8 cellular contexts compared by ENCODE assay signal in genomic region chr7:74656421-74656910, GRCh38. TPM values are rescaled to one million over a fixed set of nuclear protein-coding genes. Genes with fewer than 3 reads are reported as not detected.
DNase-seq lines count a peak whose midpoint lies in the region; ATAC-seq, FAIRE-seq and TF ChIP-seq lines count a peak whose summit lies in the region.

No MANE protein-coding gene starts in this region.

- H3K9me3 ChIP-seq in BLaER1 (no peaks in the 10 kb centered on the region), HUES48 (ENCODE audit: control insufficient read depth, insufficient read depth, low read length) (no peaks in the 10 kb centered on the region), pancreas (no peaks in the 10 kb centered on the region), upper lobe of right lung (no peaks in the 10 kb centered on the region)

- H3K9ac ChIP-seq in BLaER1 (peak overlapping the region; percentile 100), HUES48 (ENCODE audit: low read depth, low read length) (peak overlapping the region; percentile 96)

- H3K4me1 ChIP-seq in BLaER1, result peaks cover 77% of the 10 kb centered on the region
- peaks cover 26% of the 10 kb centered on the region for H3K4me1 ChIP-seq in HUES48 (ENCODE audit: control insufficient read depth, insufficient read depth, low read length)
- peaks cover 3 to 39% (median 16%) of the 10 kb centered on the region in 3 donors for H3K4me1 ChIP-seq in pancreas
- H3K4me1 ChIP-seq in upper lobe of right lung, result peaks cover 36% of the 10 kb centered on the region

- WGBS in pancreas, 2 donors, result 0% methylated on average over 24 of the region's 24 CpGs

- ATAC-seq in pancreas (peak in 3 of 4 donors; percentile 17 to 52 (median 48)), upper lobe of right lung (no peak)

- no peak for FAIRE-seq in pancreas (lab: Jason Lieb, UNC)

- DNase-seq in RKO (ENCODE audit: low spot score) (peak; percentile 41), head of caudate nucleus (peak; percentile 42 to 91 (median 79)), pancreas (peak; percentile 47 to 72 (median 56)), upper lobe of right lung (peak; percentile 78)
- DNase-seq in activated naive CD4-positive, alpha-beta T cell treated with anti-CD3 and anti-CD28 coated beads, Interleukin-2, amount 50 U/mL, for 16 hours, result peak; percentile 45
- DNase-seq in NK-92 treated with Interleukin-12 subunit alpha and Interleukin-12 subunit beta, amount 100 ng/mL, for 24 hours (lab: John Stamatoyannopoulos, UW), result no peak

- peak overlapping the region; percentile 99 for H3K4me3 ChIP-seq in BLaER1
- peak overlapping the region; percentile 78 for H3K4me3 ChIP-seq in HUES48 (ENCODE audit: low read depth, low read length)
- H3K4me3 ChIP-seq in pancreas, result peak overlapping the region in 3 of 4 donors; percentile 99 to 100 (median 100)
- H3K4me3 ChIP-seq in upper lobe of right lung, result peak overlapping the region; percentile 97

- H3K27ac ChIP-seq in BLaER1 (peak overlapping the region; percentile 100), HUES48 (ENCODE audit: low read depth, low read length) (peak overlapping the region; percentile 100), pancreas (peak overlapping the region; percentile 95 to 99 (median 96)), upper lobe of right lung (peak overlapping the region; percentile 97)

- intact Hi-C loops in head of caudate nucleus (cut with DNase I) (loop anchor here (10.0 kb wide), 1 partner anchor 202 kb away; the partner anchor contains the start of gene GTF2IRD1), pancreas (cut with DNase I) (no loop called here), upper lobe of right lung (cut with DNase I) (no loop called here)

- H3K27me3 ChIP-seq in BLaER1, result no peaks in the 10 kb centered on the region
- H3K27me3 ChIP-seq in HUES48 (ENCODE audit: control insufficient read depth, insufficient read depth, low read length), result no peaks in the 10 kb centered on the region
- H3K27me3 ChIP-seq in pancreas, result no peaks in the 10 kb centered on the region
- no peaks in the 10 kb centered on the region for H3K27me3 ChIP-seq in upper lobe of right lung

- H3K4me2 ChIP-seq in BLaER1, result peak overlapping the region; percentile 95

- TF ChIP-seq CTCF in pancreas (IDR thresholded peaks at IDR 0.05) (no peak), upper lobe of right lung (IDR thresholded peaks at IDR 0.05) (no peak)

- H3K36me3 ChIP-seq in BLaER1 (peaks cover 5% of the 10 kb centered on the region; the same call in 1 of the 2 replicates), HUES48 (ENCODE audit: control insufficient read depth, insufficient read depth, low read length) (no peaks in the 10 kb centered on the region), pancreas (no peaks in the 10 kb centered on the region), upper lobe of right lung (no peaks in the 10 kb centered on the region)

- H4K20me1 ChIP-seq in BLaER1, result peaks cover 30% of the 10 kb centered on the region

RNA-seq across cellular contexts. Expression of gene GTF2I, which starts 1.1 kb away (rescaled TPM):
- total RNA-seq in pancreas, result 100 to 1,000 TPM in 2 of 6 donors, 10 to 100 TPM in 4; 66.8 to 159 (median 89.2) TPM
- polyA plus RNA-seq in pancreas, result 10 to 100 TPM; 40.5 to 43.6 TPM
- total RNA-seq in upper lobe of right lung, result 221 TPM
